ENCODE assay signal across 30 cellular contexts in the genomic region with DNA sequence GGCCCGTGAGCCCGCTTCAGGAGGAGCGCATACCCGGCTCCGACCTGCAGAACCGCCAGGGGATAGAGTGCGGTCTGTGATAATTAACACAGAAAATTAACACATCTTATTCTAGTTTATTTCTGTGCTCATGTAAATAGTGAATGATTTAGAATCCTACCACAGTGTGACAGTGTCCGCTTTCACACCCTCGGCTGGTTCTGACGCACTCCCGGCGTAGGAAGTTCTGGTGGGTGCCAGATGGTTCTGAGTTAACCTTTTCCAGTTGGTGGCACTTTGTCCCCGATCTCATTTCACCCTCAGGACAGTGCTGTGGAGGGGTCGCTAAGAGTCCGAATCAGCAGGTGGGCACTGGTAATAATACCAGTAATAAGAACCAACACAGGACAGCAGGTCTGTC. TPM values are rescaled to one million over a fixed set of nuclear protein-coding genes. Genes with fewer than 3 reads are reported as not detected.
"Had no signal": no experiment of that assay in that cellular context is flagged by ENCODE, and none has a peak within 500 bp of the region (broad histone marks: within the 10 kb centered on the region; RNA-seq: fewer than 3 reads in every experiment).

No MANE protein-coding gene starts in this region.

- H3K9me3 Mint-ChIP-seq: stimulated activated effector memory CD8-positive, alpha-beta T cell treated with anti-CD3 and anti-CD28 coated beads, Interleukin-12 subunit alpha, Interleukin-12 subunit beta, amount 100 ng/mL, for 72 hours; stimulated activated naive B cell treated with anti-CD40 and anti-IgM and Interleukin-4, amounts not matched to agents 10 μg/mL and 1 μg/mL and 100 μg/mL, for 72 hours; stimulated activated naive CD8-positive, alpha-beta T cell treated with anti-CD3 and anti-CD28 coated beads, Interleukin-15, amount 100 ng/mL, for 72 hours; stimulated activated naive CD8-positive, alpha-beta T cell treated with anti-CD3 and anti-CD28 coated beads, Interleukin-15, Interleukin-2, amounts not matched to agents 100 ng/mL and 50 ng/mL, for 24 hours; type B pancreatic cell had no signal

- H3K4me1 ChIP-seq: testis, upper lobe of right lung, uterus, vagina had no signal

- H3K27ac Mint-ChIP-seq: stimulated activated effector memory CD8-positive, alpha-beta T cell treated with anti-CD3 and anti-CD28 coated beads, Interleukin-12 subunit alpha, Interleukin-12 subunit beta, amount 100 ng/mL, for 72 hours; stimulated activated naive B cell treated with anti-CD40 and anti-IgM and Interleukin-4, amounts not matched to agents 10 μg/mL and 1 μg/mL and 100 μg/mL, for 72 hours; stimulated activated naive CD8-positive, alpha-beta T cell treated with anti-CD3 and anti-CD28 coated beads, Interleukin-15, amount 100 ng/mL, for 72 hours; stimulated activated naive CD8-positive, alpha-beta T cell treated with anti-CD3 and anti-CD28 coated beads, Interleukin-15, Interleukin-2, amounts not matched to agents 100 ng/mL and 50 ng/mL, for 24 hours; type B pancreatic cell had no signal

- H3K9me3 ChIP-seq: stomach, suprapubic skin, testis, thoracic aorta, thyroid gland, tibial artery, tibial nerve, transverse colon, upper lobe of left lung, upper lobe of right lung, uterus, vagina had no signal

- H3K36me3 ChIP-seq: stomach, suprapubic skin, thoracic aorta, thyroid gland, tibial artery, tibial nerve, transverse colon, upper lobe of left lung, upper lobe of right lung, uterus, vagina had no signal

- H3K4me3 ChIP-seq: stomach, suprapubic skin, thoracic aorta, thyroid gland, tibial artery, tibial nerve, transverse colon, upper lobe of left lung, upper lobe of right lung, uterus, vagina had no signal

- H3K27ac ChIP-seq: stomach, suprapubic skin, testis, thoracic aorta, thyroid gland, tibial artery, tibial nerve, transverse colon, upper lobe of left lung, upper lobe of right lung, uterus, vagina had no signal

- ATAC-seq: stimulated activated effector memory CD8-positive, alpha-beta T cell treated with anti-CD3 and anti-CD28 coated beads, Interleukin-12 subunit alpha, Interleukin-12 subunit beta, amount 100 ng/mL, for 72 hours; stimulated activated naive B cell treated with anti-CD40 and anti-IgM and Interleukin-4, amounts not matched to agents 10 μg/mL and 1 μg/mL and 100 μg/mL, for 72 hours; stimulated activated naive CD8-positive, alpha-beta T cell treated with anti-CD3 and anti-CD28 coated beads, Interleukin-15, Interleukin-2, amounts not matched to agents 100 U/mL and 50 U/mL, for 24 hours; upper lobe of right lung had no signal

- DNase-seq: stimulated activated CD4-positive, alpha-beta T cell treated with anti-CD3 and anti-CD28 coated beads, Interleukin-2, amount 100 ng/mL, for 48 hours; stimulated activated CD4-positive, alpha-beta T cell treated with anti-CD3 and anti-CD28 coated beads, Interleukin-4, amount 100 ng/mL, for 1 hour; stimulated activated CD4-positive, alpha-beta T cell treated with anti-CD3 and anti-CD28 coated beads, Interleukin-4, amount 100 ng/mL, for 24 hours; stimulated activated CD4-positive, alpha-beta T cell treated with anti-CD3 and anti-CD28 coated beads, Interleukin-4, amount 100 ng/mL, for 4 hours; stimulated activated CD8-positive, alpha-beta memory T cell treated with anti-CD3 and anti-CD28 coated beads, Interleukin-4, amount 100 ng/mL, for 48 hours; stimulated activated naive B cell treated with anti-CD40 and anti-IgM and Interleukin-4, amounts not matched to agents 10 μg/mL and 1 μg/mL and 100 μg/mL, for 72 hours; stimulated activated naive CD4-positive, alpha-beta T cell; stimulated activated naive CD4-positive, alpha-beta T cell treated with Interleukin-2 at 50 U/mL for 16 hours; stimulated activated naive CD8-positive, alpha-beta T cell treated with anti-CD3 and anti-CD28 coated beads, Interleukin-15, amount 100 ng/mL, for 72 hours; stimulated activated naive CD8-positive, alpha-beta T cell treated with anti-CD3 and anti-CD28 coated beads, Interleukin-15, Interleukin-2, amounts not matched to agents 100 U/mL and 50 U/mL, for 24 hours; stomach; substantia nigra; testis; thyroid gland; tibial artery; transverse colon; trophoblast cell; upper lobe of right lung; uterus had no signal

- H3K27me3 ChIP-seq: testis, thyroid gland, transverse colon, upper lobe of left lung, upper lobe of right lung, uterus, vagina had no signal

- H3K4me3 Mint-ChIP-seq: stimulated activated effector memory CD8-positive, alpha-beta T cell treated with anti-CD3 and anti-CD28 coated beads, Interleukin-12 subunit alpha, Interleukin-12 subunit beta, amount 100 ng/mL, for 72 hours; stimulated activated naive B cell treated with anti-CD40 and anti-IgM and Interleukin-4, amounts not matched to agents 10 μg/mL and 1 μg/mL and 100 μg/mL, for 72 hours; stimulated activated naive CD8-positive, alpha-beta T cell treated with anti-CD3 and anti-CD28 coated beads, Interleukin-15, amount 100 ng/mL, for 72 hours; stimulated activated naive CD8-positive, alpha-beta T cell treated with anti-CD3 and anti-CD28 coated beads, Interleukin-15, Interleukin-2, amounts not matched to agents 100 ng/mL and 50 ng/mL, for 24 hours; type B pancreatic cell had no signal

- H3K36me3 Mint-ChIP-seq: stimulated activated effector memory CD8-positive, alpha-beta T cell treated with anti-CD3 and anti-CD28 coated beads, Interleukin-12 subunit alpha, Interleukin-12 subunit beta, amount 100 ng/mL, for 72 hours; stimulated activated naive B cell treated with anti-CD40 and anti-IgM and Interleukin-4, amounts not matched to agents 10 μg/mL and 1 μg/mL and 100 μg/mL, for 72 hours; type B pancreatic cell had no signal

RNA-seq across cellular contexts. Expression of a gene that starts 28.3 kb away (rescaled TPM):
- total RNA-seq: stomach, subcutaneous adipose tissue, suprapubic skin, temporal lobe, thoracic aorta, thyroid gland, tibial nerve, transverse colon, uterus, vagina had no signal
- polyA plus RNA-seq: urinary bladder had no signal
